Comparison of ENCODE assay signal across 14 cellular contexts in the genomic region with DNA sequence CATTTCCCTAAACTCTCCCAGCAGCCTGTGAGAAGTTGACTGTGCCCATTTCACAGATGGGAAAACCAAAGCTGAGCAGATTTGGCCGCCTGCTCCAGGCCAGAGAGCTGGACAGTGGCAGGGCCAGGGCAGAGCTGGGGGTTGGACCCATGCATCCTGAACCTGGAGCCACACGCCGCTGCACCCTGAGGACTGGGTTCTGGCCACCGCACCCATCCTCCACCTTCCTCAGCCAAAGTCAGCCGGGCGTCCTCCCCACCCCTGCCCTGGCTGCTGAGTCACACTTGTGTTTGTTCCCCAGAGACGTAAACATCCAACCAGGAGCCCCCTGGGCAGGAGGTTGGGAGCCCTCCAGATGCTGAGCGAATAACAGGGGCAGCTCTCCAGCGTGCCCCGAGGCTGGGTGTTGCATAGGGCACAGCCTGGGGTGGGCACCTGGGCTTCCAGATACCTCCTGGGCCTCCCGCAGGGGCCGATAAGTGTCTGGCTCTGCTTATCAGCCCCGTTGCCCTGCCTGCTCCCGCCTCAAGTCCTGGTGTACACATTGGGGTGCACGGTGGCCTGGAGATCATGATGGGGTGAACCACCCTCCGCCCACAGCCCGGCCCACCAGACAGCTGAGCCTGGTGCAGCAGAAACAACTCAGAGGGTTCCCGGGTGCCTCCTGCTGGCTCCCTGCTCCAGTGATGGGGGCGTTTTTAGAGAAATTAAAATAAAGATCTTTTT. TPM values are rescaled to one million over a fixed set of nuclear protein-coding genes. Genes with fewer than 3 reads are reported as not detected.
DNase-seq lines count a peak whose midpoint lies in the region; ATAC-seq, FAIRE-seq and TF ChIP-seq lines count a peak whose summit lies in the region.
"Had no signal": no experiment of that assay in that cellular context is flagged by ENCODE, and none has a peak within 500 bp of the region (broad histone marks: within the 10 kb centered on the region; RNA-seq: fewer than 3 reads in every experiment).

No MANE protein-coding gene starts in this region.

- H3K27me3 ChIP-seq in dorsolateral prefrontal cortex, result no peaks in the 10 kb centered on the region
- H3K27me3 ChIP-seq: heart left ventricle, stomach had no signal

- peak overlapping the region in 1 of 59 donors; percentile 19 for H3K27ac ChIP-seq in dorsolateral prefrontal cortex
- H3K27ac ChIP-seq: heart left ventricle had no signal

- DNase-seq in GM03348 (ENCODE audit: low spot score) (peak; percentile 38), OCI-M1 (lab: John Stamatoyannopoulos, UW) (peak; percentile 45), fibroblast of gingiva (ENCODE audit: low read depth) (peak; percentile 22), urothelium cell line (ENCODE audit: low spot score) (peak; percentile 72), dorsolateral prefrontal cortex (no peak), type B pancreatic cell (ENCODE audit: extremely low spot score, unreplicated experiment) (no peak)
- DNase-seq: activated CD4-positive, alpha-beta T cell treated with anti-CD3 and anti-CD28 coated beads, Interleukin-2, amount 10 ng/mL, durations not matched to agents 7 days and 5 days; activated T-cell treated with anti-CD3 and anti-CD28 coated beads, Interleukin-2, amount 50 U/mL, for 72 hours; MM.1S; NCI-H2081 treated with DMSO at 0.1 percent for 48 hours; NCI-H748 treated with DMSO at 0.1 percent for 48 hours; stomach had no signal

- no peak for ATAC-seq in SK-N-SH treated with all-trans-retinoic acid at 6 μM for 48 hours
- ATAC-seq: activated T-cell treated with anti-CD3 and anti-CD28 coated beads, Interleukin-2, amount 50 U/mL, for 72 hours; heart left ventricle had no signal

- H3K27ac Mint-ChIP-seq in type B pancreatic cell, result no peak overlapping the region
- H3K27ac Mint-ChIP-seq: activated T-cell treated with anti-CD3 and anti-CD28 coated beads, Interleukin-2, amount 50 U/mL, for 72 hours had no signal

- H3K4me3 ChIP-seq in dorsolateral prefrontal cortex, result no peak overlapping the region
- H3K4me3 ChIP-seq: heart left ventricle, stomach had no signal

- no peak for FAIRE-seq in urothelium cell line (lab: Jason Lieb, UNC)

- H3K27me3 Mint-ChIP-seq in type B pancreatic cell, result peaks cover 7% of the 10 kb centered on the region

- intact Hi-C loops in dorsolateral prefrontal cortex (cut with DNase I), result no loop called here

- H3K9me3 Mint-ChIP-seq in type B pancreatic cell, result no peaks in the 10 kb centered on the region
- H3K9me3 Mint-ChIP-seq: activated CD4-positive, alpha-beta T cell treated with anti-CD3 and anti-CD28 coated beads, Interleukin-2, amount 10 ng/mL, durations not matched to agents 7 days and 5 days had no signal

- TF ChIP-seq CTCF in dorsolateral prefrontal cortex (IDR thresholded peaks at IDR 0.05 in 54 of 56, conservative IDR thresholded peaks at IDR 0.05 in 2 of 56; ENCODE audit: low read depth in 1 of 56, partially characterized antibody in 56 of 56), result no peak
- no peak for TF ChIP-seq CTCF in type B pancreatic cell (conservative IDR thresholded peaks at IDR 0.05)

- no peak overlapping the region for H3K4me3 Mint-ChIP-seq in type B pancreatic cell
- H3K4me3 Mint-ChIP-seq: activated CD4-positive, alpha-beta T cell treated with anti-CD3 and anti-CD28 coated beads, Interleukin-2, amount 10 ng/mL, durations not matched to agents 7 days and 5 days; activated T-cell treated with anti-CD3 and anti-CD28 coated beads, Interleukin-2, amount 50 U/mL, for 72 hours had no signal

- peaks cover 10% of the 10 kb centered on the region for H3K4me1 Mint-ChIP-seq in type B pancreatic cell (ENCODE audit: unreplicated experiment)

- H3K36me3 Mint-ChIP-seq in type B pancreatic cell, result peaks cover 4% of the 10 kb centered on the region

TF ChIP-seq in SK-N-SH treated with all-trans-retinoic acid at 6 μM for 48 hours, 23 proteins besides CTCF, POLR2A, EP300 and RAD21:
- TF ChIP-seq TCF4 (CRISPR knock-in tag; IDR thresholded peaks at IDR 0.05; ENCODE audit: borderline replicate concordance) (no peak), ZC3H10 (CRISPR knock-in tag; IDR thresholded peaks at IDR 0.05) (no peak), BACH2 (CRISPR knock-in tag; IDR thresholded peaks at IDR 0.05; ENCODE audit: borderline replicate concordance) (no peak), PPARA (CRISPR knock-in tag; IDR thresholded peaks at IDR 0.05; ENCODE audit: borderline replicate concordance) (no peak), ZNF8 (CRISPR knock-in tag; IDR thresholded peaks at IDR 0.05) (no peak), ZNF70 (CRISPR knock-in tag; IDR thresholded peaks at IDR 0.05) (no peak), ZNF565 (CRISPR knock-in tag; conservative IDR thresholded peaks at IDR 0.05; ENCODE audit: low read depth) (no peak), SNAI2 (CRISPR knock-in tag; IDR thresholded peaks at IDR 0.05) (no peak), RARB (CRISPR knock-in tag; IDR thresholded peaks at IDR 0.05) (no peak), ISL1 (CRISPR knock-in tag; IDR thresholded peaks at IDR 0.05) (no peak)
- TF ChIP-seq, protein P1, sequence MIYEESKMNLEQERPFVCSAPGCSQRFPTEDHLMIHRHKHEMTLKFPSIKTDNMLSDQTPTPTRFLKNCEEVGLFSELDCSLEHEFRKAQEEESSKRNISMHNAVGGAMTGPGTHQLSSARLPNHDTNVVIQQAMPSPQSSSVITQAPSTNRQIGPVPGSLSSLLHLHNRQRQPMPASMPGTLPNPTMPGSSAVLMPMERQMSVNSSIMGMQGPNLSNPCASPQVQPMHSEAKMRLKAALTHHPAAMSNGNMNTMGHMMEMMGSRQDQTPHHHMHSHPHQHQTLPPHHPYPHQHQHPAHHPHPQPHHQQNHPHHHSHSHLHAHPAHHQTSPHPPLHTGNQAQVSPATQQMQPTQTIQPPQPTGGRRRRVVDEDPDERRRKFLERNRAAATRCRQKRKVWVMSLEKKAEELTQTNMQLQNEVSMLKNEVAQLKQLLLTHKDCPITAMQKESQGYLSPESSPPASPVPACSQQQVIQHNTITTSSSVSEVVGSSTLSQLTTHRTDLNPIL (CRISPR knock-in tag; IDR thresholded peaks at IDR 0.05; ENCODE audit: low read depth), result no peak
- TF ChIP-seq, protein P2, sequence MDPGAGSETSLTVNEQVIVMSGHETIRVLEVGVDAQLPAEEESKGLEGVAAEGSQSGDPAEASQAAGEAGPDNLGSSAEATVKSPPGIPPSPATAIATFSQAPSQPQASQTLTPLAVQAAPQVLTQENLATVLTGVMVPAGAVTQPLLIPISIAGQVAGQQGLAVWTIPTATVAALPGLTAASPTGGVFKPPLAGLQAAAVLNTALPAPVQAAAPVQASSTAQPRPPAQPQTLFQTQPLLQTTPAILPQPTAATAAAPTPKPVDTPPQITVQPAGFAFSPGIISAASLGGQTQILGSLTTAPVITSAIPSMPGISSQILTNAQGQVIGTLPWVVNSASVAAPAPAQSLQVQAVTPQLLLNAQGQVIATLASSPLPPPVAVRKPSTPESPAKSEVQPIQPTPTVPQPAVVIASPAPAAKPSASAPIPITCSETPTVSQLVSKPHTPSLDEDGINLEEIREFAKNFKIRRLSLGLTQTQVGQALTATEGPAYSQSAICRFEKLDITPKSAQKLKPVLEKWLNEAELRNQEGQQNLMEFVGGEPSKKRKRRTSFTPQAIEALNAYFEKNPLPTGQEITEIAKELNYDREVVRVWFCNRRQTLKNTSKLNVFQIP (CRISPR knock-in tag; IDR thresholded peaks at IDR 0.05; ENCODE audit: borderline replicate concordance, low read depth), result no peak
- TF ChIP-seq, protein P3, sequence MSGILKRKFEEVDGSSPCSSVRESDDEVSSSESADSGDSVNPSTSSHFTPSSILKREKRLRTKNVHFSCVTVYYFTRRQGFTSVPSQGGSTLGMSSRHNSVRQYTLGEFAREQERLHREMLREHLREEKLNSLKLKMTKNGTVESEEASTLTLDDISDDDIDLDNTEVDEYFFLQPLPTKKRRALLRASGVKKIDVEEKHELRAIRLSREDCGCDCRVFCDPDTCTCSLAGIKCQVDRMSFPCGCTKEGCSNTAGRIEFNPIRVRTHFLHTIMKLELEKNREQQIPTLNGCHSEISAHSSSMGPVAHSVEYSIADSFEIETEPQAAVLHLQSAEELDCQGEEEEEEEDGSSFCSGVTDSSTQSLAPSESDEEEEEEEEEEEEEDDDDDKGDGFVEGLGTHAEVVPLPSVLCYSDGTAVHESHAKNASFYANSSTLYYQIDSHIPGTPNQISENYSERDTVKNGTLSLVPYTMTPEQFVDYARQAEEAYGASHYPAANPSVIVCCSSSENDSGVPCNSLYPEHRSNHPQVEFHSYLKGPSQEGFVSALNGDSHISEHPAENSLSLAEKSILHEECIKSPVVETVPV (CRISPR knock-in tag; IDR thresholded peaks at IDR 0.05), result no peak

RNA-seq across cellular contexts. Expression of a gene that starts 23.8 kb away (rescaled TPM):
- total RNA-seq in dorsolateral prefrontal cortex (10 to 100 TPM in 112 of 120 experiments, 1 to 10 TPM in 8; 8.5 to 26.9 (median 13.2) TPM), type B pancreatic cell (ENCODE audit: low replicate concordance) (15.2 and 26.5 TPM in 2 replicates)

Comparison
In these comparisons a context has a peak if more than half of its experiments do, and no peak if none do; other contexts are left out.
1. DNase-seq: peak in GM03348 (single experiment), OCI-M1 (single experiment), fibroblast of gingiva (single experiment) and urothelium cell line (single experiment); none in dorsolateral prefrontal cortex (0 of 10) and type B pancreatic cell (single experiment).